2 cellular contexts compared by ENCODE assay signal in the genomic region with DNA sequence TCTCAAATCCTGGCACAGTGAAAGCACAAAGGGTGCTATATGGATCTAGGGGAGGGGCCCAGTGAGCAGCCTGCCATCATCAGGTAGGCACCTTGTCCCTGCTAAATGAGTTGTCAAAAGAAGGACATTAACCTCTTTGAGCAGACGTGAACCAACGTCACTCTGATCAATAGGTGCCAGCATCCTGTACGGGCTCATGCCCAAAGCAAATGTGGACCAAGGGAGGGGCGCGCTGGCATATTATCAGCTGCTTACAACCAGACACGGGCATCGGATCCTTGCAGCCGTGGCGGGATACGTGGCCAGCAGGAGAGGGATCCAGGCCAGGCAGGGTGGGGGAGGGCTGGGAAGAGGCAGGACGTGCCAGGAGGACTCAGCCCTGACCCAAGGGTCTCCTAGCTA.
TF ChIP-seq lines count a peak whose summit lies in the region.

No MANE protein-coding gene starts in this region.

TF ChIP-seq in liver, 16 proteins besides CTCF, POLR2A, EP300 and RAD21 (continued from another document):
- TF ChIP-seq, protein P1, sequence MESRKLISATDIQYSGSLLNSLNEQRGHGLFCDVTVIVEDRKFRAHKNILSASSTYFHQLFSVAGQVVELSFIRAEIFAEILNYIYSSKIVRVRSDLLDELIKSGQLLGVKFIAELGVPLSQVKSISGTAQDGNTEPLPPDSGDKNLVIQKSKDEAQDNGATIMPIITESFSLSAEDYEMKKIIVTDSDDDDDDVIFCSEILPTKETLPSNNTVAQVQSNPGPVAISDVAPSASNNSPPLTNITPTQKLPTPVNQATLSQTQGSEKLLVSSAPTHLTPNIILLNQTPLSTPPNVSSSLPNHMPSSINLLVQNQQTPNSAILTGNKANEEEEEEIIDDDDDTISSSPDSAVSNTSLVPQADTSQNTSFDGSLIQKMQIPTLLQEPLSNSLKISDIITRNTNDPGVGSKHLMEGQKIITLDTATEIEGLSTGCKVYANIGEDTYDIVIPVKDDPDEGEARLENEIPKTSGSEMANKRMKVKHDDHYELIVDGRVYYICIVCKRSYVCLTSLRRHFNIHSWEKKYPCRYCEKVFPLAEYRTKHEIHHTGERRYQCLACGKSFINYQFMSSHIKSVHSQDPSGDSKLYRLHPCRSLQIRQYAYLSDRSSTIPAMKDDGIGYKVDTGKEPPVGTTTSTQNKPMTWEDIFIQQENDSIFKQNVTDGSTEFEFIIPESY (IDR thresholded peaks at IDR 0.05): no peak
- TF ChIP-seq ATF3 (IDR thresholded peaks at IDR 0.05) (no peak), TAF1 (conservative IDR thresholded peaks at IDR 0.05) (no peak), RXRA (IDR thresholded peaks at IDR 0.05) (peak; percentile 40 to 88), SP1 (IDR thresholded peaks at IDR 0.05) (no peak), YY1 (IDR thresholded peaks at IDR 0.05) (peak; percentile 48), GABPA (IDR thresholded peaks at IDR 0.05 in 1 of 2, conservative IDR thresholded peaks at IDR 0.05 in 1 of 2) (no peak), FOXA2 (IDR thresholded peaks at IDR 0.05) (peak; percentile 34), FOXA1 (IDR thresholded peaks at IDR 0.05) (peak; percentile 14), EGR1 (IDR thresholded peaks at IDR 0.05; ENCODE audit: low read depth in 2 of 2) (no peak), NR2F2 (IDR thresholded peaks at IDR 0.05) (no peak), HNF4A (conservative IDR thresholded peaks at IDR 0.05) (peak; percentile 10 to 76), HNF4G (IDR thresholded peaks at IDR 0.05) (no peak)
- TF ChIP-seq, protein P2, sequence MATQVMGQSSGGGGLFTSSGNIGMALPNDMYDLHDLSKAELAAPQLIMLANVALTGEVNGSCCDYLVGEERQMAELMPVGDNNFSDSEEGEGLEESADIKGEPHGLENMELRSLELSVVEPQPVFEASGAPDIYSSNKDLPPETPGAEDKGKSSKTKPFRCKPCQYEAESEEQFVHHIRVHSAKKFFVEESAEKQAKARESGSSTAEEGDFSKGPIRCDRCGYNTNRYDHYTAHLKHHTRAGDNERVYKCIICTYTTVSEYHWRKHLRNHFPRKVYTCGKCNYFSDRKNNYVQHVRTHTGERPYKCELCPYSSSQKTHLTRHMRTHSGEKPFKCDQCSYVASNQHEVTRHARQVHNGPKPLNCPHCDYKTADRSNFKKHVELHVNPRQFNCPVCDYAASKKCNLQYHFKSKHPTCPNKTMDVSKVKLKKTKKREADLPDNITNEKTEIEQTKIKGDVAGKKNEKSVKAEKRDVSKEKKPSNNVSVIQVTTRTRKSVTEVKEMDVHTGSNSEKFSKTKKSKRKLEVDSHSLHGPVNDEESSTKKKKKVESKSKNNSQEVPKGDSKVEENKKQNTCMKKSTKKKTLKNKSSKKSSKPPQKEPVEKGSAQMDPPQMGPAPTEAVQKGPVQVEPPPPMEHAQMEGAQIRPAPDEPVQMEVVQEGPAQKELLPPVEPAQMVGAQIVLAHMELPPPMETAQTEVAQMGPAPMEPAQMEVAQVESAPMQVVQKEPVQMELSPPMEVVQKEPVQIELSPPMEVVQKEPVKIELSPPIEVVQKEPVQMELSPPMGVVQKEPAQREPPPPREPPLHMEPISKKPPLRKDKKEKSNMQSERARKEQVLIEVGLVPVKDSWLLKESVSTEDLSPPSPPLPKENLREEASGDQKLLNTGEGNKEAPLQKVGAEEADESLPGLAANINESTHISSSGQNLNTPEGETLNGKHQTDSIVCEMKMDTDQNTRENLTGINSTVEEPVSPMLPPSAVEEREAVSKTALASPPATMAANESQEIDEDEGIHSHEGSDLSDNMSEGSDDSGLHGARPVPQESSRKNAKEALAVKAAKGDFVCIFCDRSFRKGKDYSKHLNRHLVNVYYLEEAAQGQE (IDR thresholded peaks at IDR 0.05): no peak
- TF ChIP-seq, protein P3, sequence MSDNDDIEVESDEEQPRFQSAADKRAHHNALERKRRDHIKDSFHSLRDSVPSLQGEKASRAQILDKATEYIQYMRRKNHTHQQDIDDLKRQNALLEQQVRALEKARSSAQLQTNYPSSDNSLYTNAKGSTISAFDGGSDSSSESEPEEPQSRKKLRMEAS (IDR thresholded peaks at IDR 0.05): peak; percentile 70

TF ChIP-seq in HepG2, 621 proteins besides CTCF, POLR2A, EP300 and RAD21:
- TF ChIP-seq, protein P4, sequence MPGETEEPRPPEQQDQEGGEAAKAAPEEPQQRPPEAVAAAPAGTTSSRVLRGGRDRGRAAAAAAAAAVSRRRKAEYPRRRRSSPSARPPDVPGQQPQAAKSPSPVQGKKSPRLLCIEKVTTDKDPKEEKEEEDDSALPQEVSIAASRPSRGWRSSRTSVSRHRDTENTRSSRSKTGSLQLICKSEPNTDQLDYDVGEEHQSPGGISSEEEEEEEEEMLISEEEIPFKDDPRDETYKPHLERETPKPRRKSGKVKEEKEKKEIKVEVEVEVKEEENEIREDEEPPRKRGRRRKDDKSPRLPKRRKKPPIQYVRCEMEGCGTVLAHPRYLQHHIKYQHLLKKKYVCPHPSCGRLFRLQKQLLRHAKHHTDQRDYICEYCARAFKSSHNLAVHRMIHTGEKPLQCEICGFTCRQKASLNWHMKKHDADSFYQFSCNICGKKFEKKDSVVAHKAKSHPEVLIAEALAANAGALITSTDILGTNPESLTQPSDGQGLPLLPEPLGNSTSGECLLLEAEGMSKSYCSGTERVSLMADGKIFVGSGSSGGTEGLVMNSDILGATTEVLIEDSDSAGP (CRISPR knock-in tag; IDR thresholded peaks at IDR 0.05; ENCODE audit: borderline replicate concordance): no peak
- TF ChIP-seq FOXO4 (CRISPR knock-in tag; conservative IDR thresholded peaks at IDR 0.05): no peak
- no peak for TF ChIP-seq ZNF333 (CRISPR knock-in tag; IDR thresholded peaks at IDR 0.05; ENCODE audit: borderline replicate concordance)
- no peak for TF ChIP-seq ZFP36L2 (CRISPR knock-in tag; IDR thresholded peaks at IDR 0.05)
